ENCODE assay signal across 15 cellular contexts in the genomic region with DNA sequence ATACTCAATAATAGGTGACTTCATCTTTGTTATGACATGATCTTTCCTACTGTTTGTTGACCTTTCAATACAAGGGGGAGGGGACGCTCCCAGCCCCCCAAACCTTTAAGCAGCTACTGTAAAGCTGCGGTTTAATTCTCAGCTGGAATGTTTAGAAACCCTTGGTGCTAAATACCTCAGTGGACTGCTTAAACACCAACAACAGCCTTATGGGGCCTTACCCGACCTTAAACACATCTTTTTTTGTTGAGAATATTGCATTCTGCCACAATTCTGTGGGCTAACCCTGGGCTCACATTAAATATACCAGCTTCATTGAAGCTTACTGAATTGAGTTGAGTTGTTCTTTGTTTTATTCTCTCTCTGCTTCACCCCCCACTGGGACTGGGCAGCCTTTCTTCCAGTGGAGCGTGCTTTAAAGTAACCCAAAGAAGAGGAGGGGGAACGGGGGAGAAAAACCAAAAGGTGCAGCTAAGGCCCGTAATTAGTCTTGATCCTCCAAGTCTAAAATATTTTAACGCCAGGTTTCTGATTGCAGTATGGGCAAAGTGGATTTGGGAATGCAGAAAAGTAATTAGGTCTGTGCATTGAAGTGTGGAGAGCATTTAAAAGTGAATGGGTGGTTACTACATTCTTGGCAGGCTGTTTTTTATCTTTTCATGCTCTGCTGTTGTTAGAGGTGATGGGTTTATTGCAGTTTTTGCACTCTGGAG.
A peak's percentile ranks its signal among the peaks of the same experiment; 100 is the strongest.
DNase-seq lines count a peak whose midpoint lies in the region; ATAC-seq lines count a peak whose summit lies in the region.
"Had no signal": no experiment of that assay in that cellular context is flagged by ENCODE, and none has a peak within 500 bp of the region (broad histone marks: within the 10 kb centered on the region; RNA-seq: fewer than 3 reads in every experiment).

No MANE protein-coding gene starts in this region.

- H3K9me3 ChIP-seq in MG63 = no peaks in the 10 kb centered on the region
- H3K9me3 ChIP-seq in mesodermal cell (ENCODE audit: control insufficient read depth, low read length) = no peaks in the 10 kb centered on the region
- H3K9me3 ChIP-seq: BLaER1, suprapubic skin had no signal

- H3K36me3 ChIP-seq in MG63 (no peaks in the 10 kb centered on the region), mesodermal cell (ENCODE audit: control insufficient read depth, insufficient read depth, low read length) (no peaks in the 10 kb centered on the region)
- H3K36me3 ChIP-seq: BLaER1, suprapubic skin had no signal

- 0 to 16% methylated on average over 1 to 4 of the region's 7 CpGs for WGBS in mesodermal cell (ENCODE audit: insufficient coverage in 2 of 2), 2 experiments

- no peaks in the 10 kb centered on the region for H3K27me3 ChIP-seq in MG63
- H3K27me3 ChIP-seq: BLaER1, suprapubic skin had no signal

- peaks cover 12% of the 10 kb centered on the region for H3K4me1 ChIP-seq in mesodermal cell (ENCODE audit: control insufficient read depth, insufficient read depth, low read length, poor library complexity, severe bottlenecking)
- H3K4me1 ChIP-seq: suprapubic skin had no signal

- H3K27ac ChIP-seq in mesodermal cell (ENCODE audit: low read depth, low read length, severe bottlenecking) = peak overlapping the region; percentile 23
- H3K27ac ChIP-seq: BLaER1, suprapubic skin had no signal

- no peak for ATAC-seq in GM21360 (IDR thresholded peaks at IDR 0.05; ENCODE audit: unreplicated experiment)
- ATAC-seq: activated CD8-positive, alpha-beta T cell treated with anti-CD3 and anti-CD28 coated beads, Interleukin-2, amount 10 ng/mL, durations not matched to agents 7 days and 5 days had no signal

- H3K4me3 ChIP-seq in MG63 = no peak overlapping the region
- no peak overlapping the region for H3K4me3 ChIP-seq in mesodermal cell (ENCODE audit: extremely low read depth, insufficient read depth, low read length, poor library complexity, severe bottlenecking)
- H3K4me3 ChIP-seq: BLaER1, suprapubic skin had no signal

- DNase-seq in DMS79 (lab: John Stamatoyannopoulos, UW) (peak; percentile 35), MG63 (peak; percentile 13), cerebellar cortex (ENCODE audit: low spot score) (peak; percentile 81), cortex of kidney (lab: John Stamatoyannopoulos, UW) (no peak), EL (no peak), OCI-M2 (lab: John Stamatoyannopoulos, UW; ENCODE audit: unreplicated experiment) (no peak)
- DNase-seq: activated CD8-positive, alpha-beta T cell treated with anti-CD3 and anti-CD28 coated beads, Interleukin-2, amount 10 ng/mL, durations not matched to agents 7 days and 5 days; activated naive CD4-positive, alpha-beta T cell; naive B cell; NCI-H2081 treated with DMSO at 0.1 percent for 48 hours; small intestine had no signal

Comparison
In these comparisons a context has a peak if more than half of its experiments do, and no peak if none do; other contexts are left out.
1. DNase-seq: peak in DMS79 (single experiment), MG63 (single experiment) and cerebellar cortex (single experiment); none in cortex of kidney (single experiment), EL (single experiment) and OCI-M2 (single experiment).